In the genomic region with DNA sequence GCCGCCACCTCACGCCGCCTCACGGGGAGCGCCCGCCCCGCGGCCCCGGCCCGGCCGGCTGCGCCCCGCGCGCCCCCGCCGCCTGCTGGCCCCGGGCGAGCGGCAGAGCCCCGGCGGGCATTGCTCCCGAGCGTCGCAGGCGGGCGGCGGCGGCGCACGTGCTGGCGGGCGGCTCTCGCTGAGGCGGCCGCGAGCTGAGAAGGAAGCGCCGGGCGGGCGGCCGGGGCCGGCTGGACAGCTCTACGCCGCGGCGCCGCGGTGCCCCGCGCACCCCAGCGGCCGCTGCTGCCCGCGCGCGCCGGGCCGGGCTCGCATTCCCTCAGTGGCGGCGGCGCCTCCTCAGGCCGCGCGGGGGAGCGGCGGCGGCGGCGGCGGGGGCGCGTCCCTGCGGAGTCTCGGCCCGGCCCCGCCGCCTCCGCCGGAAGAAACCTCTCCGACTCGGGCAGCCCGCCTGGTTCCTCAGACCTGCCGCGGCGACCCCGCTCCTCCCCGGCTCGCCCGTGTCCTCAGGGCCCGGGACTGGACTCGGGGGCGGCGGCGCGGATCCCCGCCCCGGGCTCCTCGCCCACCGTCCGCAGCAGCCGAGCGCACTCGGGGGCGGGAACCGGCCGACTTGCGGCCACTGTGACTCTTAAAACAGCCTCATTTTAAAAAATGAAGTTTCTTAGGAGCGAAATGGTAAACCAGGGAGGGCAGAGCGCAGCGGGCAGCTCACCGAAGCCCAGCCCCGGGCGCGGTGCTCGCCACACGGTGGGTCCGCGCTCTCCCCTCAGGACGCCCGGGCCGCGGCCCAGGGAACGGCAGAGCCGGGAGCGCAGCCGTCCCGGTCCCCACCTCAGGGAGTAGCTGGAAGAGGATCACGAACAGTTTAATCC, we compare ENCODE assay signal across 8 cellular contexts. TPM values are rescaled to one million over a fixed set of nuclear protein-coding genes. Genes with fewer than 3 reads are reported as not detected.
DNase-seq lines count a peak whose midpoint lies in the region; ATAC-seq and TF ChIP-seq lines count a peak whose summit lies in the region.

A gene (minus strand): TSS at position 287 of the 875 bp plus-strand sequence. CDS start 116,500 bp downstream, outside the sequence.

- under 1% methylated on average over 130 of the region's 130 CpGs for WGBS in HUES64
- WGBS in heart left ventricle, 4 donors, result 0 to 2% (median 1%) methylated on average over 60 to 130 of the region's 130 CpGs
- under 1% methylated on average over 63 of the region's 130 CpGs for WGBS in prostate gland

- H3K27me3 ChIP-seq in HUES64 (ENCODE audit: insufficient read depth, low read length) (peaks cover 46% of the 10 kb centered on the region), heart left ventricle (peaks cover 0 to 5% (median 0%) of the 10 kb centered on the region in 9 donors), prostate gland (replicated peaks; ENCODE audit: insufficient read depth) (no peaks in the 10 kb centered on the region)

- no peaks in the 10 kb centered on the region for H3K9me3 ChIP-seq in HUES64 (ENCODE audit: insufficient read depth, low read depth, low read length)
- no peaks in the 10 kb centered on the region for H3K9me3 ChIP-seq in heart left ventricle
- no peaks in the 10 kb centered on the region for H3K9me3 ChIP-seq in prostate gland

- POLR2A ChIA-PET in activated naive CD8-positive, alpha-beta T cell treated with anti-CD3 and anti-CD28 coated beads, Interleukin-2, amount 10 ng/mL, durations not matched to agents 7 days and 5 days (lab: Charles Lee), result interaction anchor here (0.6 to 6.0 kb wide), 10 partner anchors 10 to 308 kb away, joined by 3 to 36 read pairs (median 8); a partner anchor contains a TSS

- DNase-seq in AG08396 (ENCODE audit: low spot score) (peak; percentile 91), T follicular helper cell (ENCODE audit: low read depth) (peak; percentile 38), heart left ventricle (peak; percentile 68 to 81 (median 71)), prostate gland (ENCODE audit: low spot score) (peak; percentile 43)
- peak; percentile 83 for DNase-seq in activated naive CD8-positive, alpha-beta T cell treated with anti-CD3 and anti-CD28 coated beads, Interleukin-2, amount 10 ng/mL, durations not matched to agents 7 days and 5 days

- TF ChIP-seq CTCF in heart left ventricle (IDR thresholded peaks at IDR 0.05), result peak in 7 of 12 donors; percentile 18 to 43 (median 26)
- peak in 1 of 4 experiments; percentile 48 for TF ChIP-seq CTCF in prostate gland (IDR thresholded peaks at IDR 0.05)

- peak within 1 kb of the TSS; percentile 73 for H3K4me3 ChIP-seq in HUES64 (ENCODE audit: low read length)
- H3K4me3 ChIP-seq in heart left ventricle, result peak within 1 kb of the TSS; percentile 64 to 90 (median 78)
- H3K4me3 ChIP-seq in prostate gland, result peak within 1 kb of the TSS; percentile 70 to 73

- H3K27ac Mint-ChIP-seq in activated naive CD8-positive, alpha-beta T cell treated with anti-CD3 and anti-CD28 coated beads, Interleukin-2, amount 10 ng/mL, durations not matched to agents 7 days and 5 days, result peak within 1 kb of the TSS; percentile 80

- peaks cover 30% of the 10 kb centered on the region for H3K4me1 Mint-ChIP-seq in activated naive CD8-positive, alpha-beta T cell treated with anti-CD3 and anti-CD28 coated beads, Interleukin-2, amount 10 ng/mL, durations not matched to agents 7 days and 5 days

- peaks cover 22% of the 10 kb centered on the region for H3K36me3 Mint-ChIP-seq in activated naive CD8-positive, alpha-beta T cell treated with anti-CD3 and anti-CD28 coated beads, Interleukin-2, amount 10 ng/mL, durations not matched to agents 7 days and 5 days

- TF ChIP-seq POLR2A in GM19193 (IDR thresholded peaks at IDR 0.05; ENCODE audit: extremely low read depth, insufficient read depth, insufficient read length), result peak; percentile 26
- no peak for TF ChIP-seq POLR2A in heart left ventricle (IDR thresholded peaks at IDR 0.05)
- TF ChIP-seq POLR2A in prostate gland (IDR thresholded peaks at IDR 0.05), result no peak

- peaks cover 3% of the 10 kb centered on the region for H3K27me3 Mint-ChIP-seq in activated naive CD8-positive, alpha-beta T cell treated with anti-CD3 and anti-CD28 coated beads, Interleukin-2, amount 10 ng/mL, durations not matched to agents 7 days and 5 days

- H3K36me3 ChIP-seq in HUES64 (ENCODE audit: insufficient read depth, low read length), result 0 out of 2 replicates have a peak, but pooled peaks cover 6% of the 10 kb centered on the region
- peaks cover 0 to 18% (median 9%) of the 10 kb centered on the region in 9 donors for H3K36me3 ChIP-seq in heart left ventricle
- H3K36me3 ChIP-seq in prostate gland, result no peaks in the 10 kb centered on the region

- peak within 1 kb of the TSS; percentile 63 for H3K9ac ChIP-seq in HUES64 (ENCODE audit: low read depth, low read length)

- H3K4me1 ChIP-seq in HUES64 (ENCODE audit: insufficient read depth, low read length), result peaks cover 28% of the 10 kb centered on the region
- peaks cover 0 to 34% (median 22%) of the 10 kb centered on the region in 12 donors for H3K4me1 ChIP-seq in heart left ventricle
- H3K4me1 ChIP-seq in prostate gland (replicated peaks), result peaks cover 6% of the 10 kb centered on the region

- peak; percentile 89 for ATAC-seq in activated naive CD8-positive, alpha-beta T cell treated with anti-CD3 and anti-CD28 coated beads, Interleukin-2, amount 10 ng/mL, durations not matched to agents 7 days and 5 days (ENCODE audit: low read depth)
- ATAC-seq in heart left ventricle, result peak; percentile 55 to 85 (median 78)
- no peak for ATAC-seq in GM21528 (IDR thresholded peaks at IDR 0.05; ENCODE audit: low FRiP score, unreplicated experiment)

- intact Hi-C loops in heart left ventricle (cut with DNase I) (loop anchor here in 9 of 10 donors (1.0 to 10.0 kb wide), 10 partner anchors 39 to 174 kb away; a partner anchor contains a TSS), prostate gland (cut with DNase I) (loop anchor here (1.0 to 5.0 kb wide), 3 partner anchors 82 to 169 kb away; a partner anchor contains a TSS)

- peak within 1 kb of the TSS; percentile 87 for H3K4me3 Mint-ChIP-seq in activated naive CD8-positive, alpha-beta T cell treated with anti-CD3 and anti-CD28 coated beads, Interleukin-2, amount 10 ng/mL, durations not matched to agents 7 days and 5 days

- no peak within 1 kb of the TSS for H3K27ac ChIP-seq in HUES64 (ENCODE audit: low read depth, low read length)
- H3K27ac ChIP-seq in heart left ventricle, result peak within 1 kb of the TSS; percentile 62 to 92 (median 82)
- peak within 1 kb of the TSS; percentile 87 to 89 for H3K27ac ChIP-seq in prostate gland

- H3K9me3 Mint-ChIP-seq in activated naive CD8-positive, alpha-beta T cell treated with anti-CD3 and anti-CD28 coated beads, Interleukin-2, amount 10 ng/mL, durations not matched to agents 7 days and 5 days, result no peaks in the 10 kb centered on the region

RNA-seq across cellular contexts. Expression of the gene that starts here (rescaled TPM):
- 3.1 TPM for polyA plus RNA-seq in HUES64 (2013, experiment 1 of 2)
- 2.4 TPM for polyA plus RNA-seq in HUES64 (2013, experiment 2 of 2)
- total RNA-seq in activated naive CD8-positive, alpha-beta T cell treated with anti-CD3 and anti-CD28 coated beads, Interleukin-2, amount 10 ng/mL, durations not matched to agents 7 days and 5 days, result 10 to 100 TPM; 15.2 to 18.1 TPM
- 10 to 100 TPM; 13.2 to 28.5 (median 20.7) TPM for total RNA-seq in heart left ventricle
- polyA plus RNA-seq in heart left ventricle, result 10 to 100 TPM; 12.0 to 13.0 TPM
- total RNA-seq in prostate gland, result 10 to 100 TPM in 1 of 2 donors, 1 to 10 TPM in 1; 2.4 to 15.7 TPM

Comparison
In these comparisons a context has a peak if more than half of its experiments do, and no peak if none do; other contexts are left out.
1. DNase-seq: peak in every context shown above with its lines; median percentile 91 in AG08396; 83 in activated naive CD8-positive, alpha-beta T cell treated with anti-CD3 and anti-CD28 coated beads, Interleukin-2, amount 10 ng/mL, durations not matched to agents 7 days and 5 days; 71 in heart left ventricle; 43 in prostate gland; 38 in T follicular helper cell.